ENCODE assay signal across 8 cellular contexts in genomic region chr9:133113163-133113927, GRCh38. TPM values are rescaled to one million over a fixed set of nuclear protein-coding genes. Genes with fewer than 3 reads are reported as not detected.
DNase-seq lines count a peak whose midpoint lies in the region; ATAC-seq and TF ChIP-seq lines count a peak whose summit lies in the region.

No MANE protein-coding gene starts in this region.

- intact Hi-C loops in esophagus muscularis mucosa (cut with DNase I): no loop called here

- no peaks in the 10 kb centered on the region for H3K9me3 Mint-ChIP-seq in T-cell

- no peak for ATAC-seq in T-cell (replicated peaks in 1 of 4)
- peak; percentile 65 for ATAC-seq in omental fat pad (ENCODE audit: low FRiP score)
- no peak for ATAC-seq in HG03108 (IDR thresholded peaks at IDR 0.05; ENCODE audit: unreplicated experiment)
- no peak for ATAC-seq in HG02571 (IDR thresholded peaks at IDR 0.05; ENCODE audit: unreplicated experiment)
- no peak for ATAC-seq in HG03139 (IDR thresholded peaks at IDR 0.05; ENCODE audit: unreplicated experiment)

- H3K4me3 Mint-ChIP-seq in T-cell: peak overlapping the region in 2 of 3 donors; percentile 48 to 51

- no peaks in the 10 kb centered on the region for H3K27me3 ChIP-seq in esophagus muscularis mucosa

- WGBS in esophagus muscularis mucosa: 69% methylated on average over 7 of the region's 19 CpGs

- H3K27ac ChIP-seq in C4-2B: peak overlapping the region; percentile 93
- peak overlapping the region; percentile 75 to 81 (median 77) for H3K27ac ChIP-seq in esophagus muscularis mucosa (replicated peaks in 1 of 4)

- POLR2A ChIA-PET in T-cell (lab: Charles Lee): interaction anchor here in 1 of 2 donors (0.6 kb wide), 1 partner anchor 87 kb away, joined by 6 read pairs; no protein-coding TSS in a partner anchor

- TF ChIP-seq POLR2A in esophagus muscularis mucosa (IDR thresholded peaks at IDR 0.05; ENCODE audit: low read depth): no peak

- DNase-seq in T-cell (peak in 1 of 34 experiments; percentile 35), esophagus muscularis mucosa (ENCODE audit: extremely low spot score) (no peak), omental fat pad (ENCODE audit: low spot score) (no peak), OCI-M2 (lab: John Stamatoyannopoulos, UW; ENCODE audit: unreplicated experiment) (no peak)

- H3K27ac Mint-ChIP-seq in T-cell: peak overlapping the region; percentile 40 to 44

- peak overlapping the region; percentile 10 to 19 (median 14) for H3K4me3 ChIP-seq in esophagus muscularis mucosa

- TF ChIP-seq EP300 in esophagus muscularis mucosa (IDR thresholded peaks at IDR 0.05): peak; percentile 34

- H3K9me3 ChIP-seq in esophagus muscularis mucosa: no peaks in the 10 kb centered on the region

- peaks cover 12% of the 10 kb centered on the region for H3K36me3 Mint-ChIP-seq in T-cell

- H3K4me1 ChIP-seq in esophagus muscularis mucosa: peaks cover 64 to 70% (median 67%) of the 10 kb centered on the region in 4 donors

- peaks cover 39 to 60% (median 42%) of the 10 kb centered on the region in 3 donors for H3K4me1 Mint-ChIP-seq in T-cell

- peaks cover 18 to 39% (median 36%) of the 10 kb centered on the region in 4 donors for H3K36me3 ChIP-seq in esophagus muscularis mucosa

- TF ChIP-seq CTCF in C4-2B (conservative IDR thresholded peaks at IDR 0.05) (no peak), esophagus muscularis mucosa (IDR thresholded peaks at IDR 0.05) (no peak), omental fat pad (IDR thresholded peaks at IDR 0.05) (no peak)

- no peaks in the 10 kb centered on the region for H3K27me3 Mint-ChIP-seq in T-cell

- CTCF ChIA-PET in T-cell (lab: Charles Lee): interaction anchor here in 1 of 2 donors (1.4 kb wide), 1 partner anchor 31 kb away, joined by 6 read pairs; no protein-coding TSS in a partner anchor

RNA-seq across cellular contexts. Expression of gene RALGDS, which starts 7.7 kb away (rescaled TPM):
- 100 to 1,000 TPM in 4 of 5 donors, 10 to 100 TPM in 1; 81.0 to 161 (median 137) TPM for total RNA-seq in T-cell
- 10 to 100 TPM; 48.6 to 67.4 (median 54.8) TPM for total RNA-seq in esophagus muscularis mucosa
- total RNA-seq in omental fat pad: 100 to 1,000 TPM in 1 of 4 donors, 10 to 100 TPM in 3; 33.9 to 177 (median 68.9) TPM

RNA-seq across cellular contexts. Expression of gene GBGT1, which starts 50.4 kb away (rescaled TPM):
- total RNA-seq in T-cell: 10 to 100 TPM in 2 of 5 donors, 1 to 10 TPM in 3; 1.3 to 13.3 (median 7.9) TPM
- 10 to 100 TPM; 15.9 to 19.1 (median 17.5) TPM for total RNA-seq in esophagus muscularis mucosa
- 10 to 100 TPM; 23.4 to 29.1 (median 26.9) TPM for total RNA-seq in omental fat pad

RNA-seq across cellular contexts. Expression of gene CEL, which starts 51.6 kb away (rescaled TPM):
- 1 to 10 TPM in 3 of 5 donors, under 1 TPM in 2; 0.28 to 9.0 (median 7.9) TPM for total RNA-seq in T-cell
- under 1 TPM; 0.17 to 0.42 (median 0.21) TPM for total RNA-seq in esophagus muscularis mucosa
- under 1 TPM; 0.28 to 0.56 (median 0.34) TPM for total RNA-seq in omental fat pad
